In the genomic region with DNA sequence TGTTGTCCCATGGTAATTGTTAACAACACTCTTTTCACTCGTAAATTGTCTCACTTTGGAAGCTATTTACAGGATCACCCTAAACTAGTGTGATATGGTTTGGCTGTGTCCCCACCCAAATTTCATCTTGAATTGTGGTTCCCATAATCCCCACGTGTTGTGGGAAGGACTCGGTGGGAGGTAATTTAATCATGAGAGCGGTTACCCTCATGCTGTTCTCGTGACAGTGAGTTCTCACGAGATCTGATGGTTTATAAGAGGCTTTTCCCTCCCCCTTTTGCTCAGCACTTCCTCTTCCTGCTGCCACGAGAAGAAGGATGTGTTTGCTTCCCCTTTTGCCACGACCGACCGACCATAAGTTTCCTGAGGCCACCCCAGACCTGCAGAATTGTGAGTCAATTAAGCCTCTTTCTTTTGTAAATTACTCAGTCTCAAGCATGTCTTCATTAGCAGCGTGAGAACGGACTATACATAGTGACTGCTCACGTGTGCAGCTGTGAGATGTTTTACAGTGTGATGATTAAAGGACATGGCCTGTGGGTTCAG, we compare ENCODE assay signal across 11 cellular contexts. TPM values are rescaled to one million over a fixed set of nuclear protein-coding genes. Genes with fewer than 3 reads are reported as not detected.
DNase-seq lines count a peak whose midpoint lies in the region; ATAC-seq, FAIRE-seq and TF ChIP-seq lines count a peak whose summit lies in the region.
"Had no signal": no experiment of that assay in that cellular context is flagged by ENCODE, and none has a peak within 500 bp of the region (broad histone marks: within the 10 kb centered on the region; RNA-seq: fewer than 3 reads in every experiment).

No MANE protein-coding gene starts in this region.

- H2AFZ ChIP-seq in DND-41 (ENCODE audit: low read depth, low read length) = 0 out of 2 replicates have a peak overlapping the region, but pooled peaks have one; percentile 16

- no peaks in the 10 kb centered on the region for H3K9me3 Mint-ChIP-seq in activated CD8-positive, alpha-beta T cell treated with anti-CD3 and anti-CD28 coated beads, Interleukin-2, amount 10 ng/mL, durations not matched to agents 7 days and 5 days (ENCODE audit: insufficient read depth)

- H3K79me2 ChIP-seq in DND-41 (ENCODE audit: insufficient read depth, low read length) = no peaks in the 10 kb centered on the region

- TF ChIP-seq EP300 in tibial nerve (IDR thresholded peaks at IDR 0.05) = no peak

- H3K4me1 ChIP-seq in DND-41 (ENCODE audit: insufficient read depth, low read length) (0 out of 2 replicates have a peak, but pooled peaks cover 2% of the 10 kb centered on the region), liver (ENCODE audit: control insufficient read depth in 4 of 4, insufficient read depth in 4 of 4, low read length in 3 of 4) (no peaks in the 10 kb centered on the region), small intestine (ENCODE audit: control insufficient read depth in 2 of 2, insufficient read depth in 1 of 2, low read depth in 1 of 2, low read length in 1 of 2) (no peaks in the 10 kb centered on the region), tibial nerve (no peaks in the 10 kb centered on the region)

- H3K4me1 Mint-ChIP-seq in activated CD8-positive, alpha-beta T cell treated with anti-CD3 and anti-CD28 coated beads, Interleukin-2, amount 10 ng/mL, durations not matched to agents 7 days and 5 days (ENCODE audit: low read depth) = peaks cover 8% of the 10 kb centered on the region

- peak overlapping the region; percentile 70 for H3K27ac Mint-ChIP-seq in activated CD8-positive, alpha-beta T cell treated with anti-CD3 and anti-CD28 coated beads, Interleukin-2, amount 10 ng/mL, durations not matched to agents 7 days and 5 days

- peak overlapping the region; percentile 51 for H3K4me3 Mint-ChIP-seq in activated CD8-positive, alpha-beta T cell treated with anti-CD3 and anti-CD28 coated beads, Interleukin-2, amount 10 ng/mL, durations not matched to agents 7 days and 5 days

- H3K36me3 ChIP-seq in DND-41 (ENCODE audit: insufficient read depth, low read length) (no peaks in the 10 kb centered on the region), liver (ENCODE audit: control insufficient read depth in 4 of 4, insufficient read depth in 3 of 4, low read depth in 1 of 4, low read length in 3 of 4) (no peaks in the 10 kb centered on the region), small intestine (ENCODE audit: control insufficient read depth in 2 of 2, insufficient read depth in 2 of 2, low read length in 2 of 2) (no peaks in the 10 kb centered on the region), tibial nerve (no peaks in the 10 kb centered on the region)

- no peak overlapping the region for H3K27ac ChIP-seq in DND-41 (ENCODE audit: low read length)
- H3K27ac ChIP-seq in liver (ENCODE audit: low read depth in 1 of 2, low read length in 2 of 2) = no peak overlapping the region
- no peak overlapping the region for H3K27ac ChIP-seq in small intestine (ENCODE audit: low read depth in 1 of 2, low read length in 1 of 2)
- H3K27ac ChIP-seq in tibial nerve = no peak overlapping the region

- DNase-seq in DND-41 (no peak), KBM-7 (peak; percentile 97), small intestine (no peak), DMS153 treated with DMSO at 0.1 percent for 48 hours (lab: John Stamatoyannopoulos, UW; ENCODE audit: unreplicated experiment) (no peak), tibial nerve (ENCODE audit: low spot score in 2 of 2) (no peak)
- DNase-seq in activated CD8-positive, alpha-beta T cell treated with anti-CD3 and anti-CD28 coated beads, Interleukin-2, amount 10 ng/mL, durations not matched to agents 7 days and 5 days = no peak
- DNase-seq: head of caudate nucleus, NCI-H2227 treated with DMSO at 0.1 percent for 48 hours had no signal

- no peaks in the 10 kb centered on the region for H4K20me1 ChIP-seq in DND-41 (ENCODE audit: insufficient read depth, low read length)

- H3K4me2 ChIP-seq in DND-41 (ENCODE audit: insufficient read depth, low read length) = no peak overlapping the region
- H3K4me2 ChIP-seq: smooth muscle cell had no signal

- no peak for TF ChIP-seq POLR2A in tibial nerve (IDR thresholded peaks at IDR 0.05)

- H3K36me3 Mint-ChIP-seq in activated CD8-positive, alpha-beta T cell treated with anti-CD3 and anti-CD28 coated beads, Interleukin-2, amount 10 ng/mL, durations not matched to agents 7 days and 5 days (ENCODE audit: low read depth) = peaks cover 10% of the 10 kb centered on the region

- no peak for ATAC-seq in DND-41 (ENCODE audit: insufficient read depth, low read depth)
- no peak for ATAC-seq in activated CD8-positive, alpha-beta T cell treated with anti-CD3 and anti-CD28 coated beads, Interleukin-2, amount 10 ng/mL, durations not matched to agents 7 days and 5 days
- no peak for ATAC-seq in GM19397 (IDR thresholded peaks at IDR 0.05; ENCODE audit: unreplicated experiment)

- no peak for TF ChIP-seq RAD21 in liver (IDR thresholded peaks at IDR 0.05)

- in situ Hi-C loops in KBM-7 (cut with MboI; ENCODE audit: low pct_unique_long_range_greater_than_20kb, low sequenced_read_pairs) = no loop called here

- no peak overlapping the region for H3K9ac ChIP-seq in DND-41 (ENCODE audit: low read depth, low read length)
- H3K9ac ChIP-seq in liver (ENCODE audit: low read depth in 1 of 2, low read length in 2 of 2) = no peak overlapping the region

- FAIRE-seq in small intestine (lab: Jason Lieb, UNC) = no peak

- 52% methylated on average over 13 of the region's 13 CpGs for WGBS in liver
- 44 to 62% (median 55%) methylated on average over 13 of the region's 13 CpGs for WGBS in small intestine, 3 donors
- WGBS in tibial nerve, 2 donors = 43 to 49% methylated on average over 13 of the region's 13 CpGs

- H3K4me3 ChIP-seq in DND-41 (ENCODE audit: low read depth in 1 of 2, low read length in 2 of 2) = no peak overlapping the region
- no peak overlapping the region for H3K4me3 ChIP-seq in liver (ENCODE audit: low read depth in 1 of 3, low read length in 3 of 3)
- no peak overlapping the region for H3K4me3 ChIP-seq in small intestine (ENCODE audit: low read depth in 1 of 2, low read length in 2 of 2)
- no peak overlapping the region for H3K4me3 ChIP-seq in tibial nerve
- H3K4me3 ChIP-seq: smooth muscle cell had no signal

- H3K9me3 ChIP-seq in DND-41 (ENCODE audit: insufficient read depth, low read length, severe bottlenecking) = no peaks in the 10 kb centered on the region
- H3K9me3 ChIP-seq in liver (ENCODE audit: control insufficient read depth in 4 of 4, low read length in 3 of 4) = no peaks in the 10 kb centered on the region
- H3K9me3 ChIP-seq in small intestine (ENCODE audit: control insufficient read depth, low read depth) = no peaks in the 10 kb centered on the region
- H3K9me3 ChIP-seq in tibial nerve = no peaks in the 10 kb centered on the region

- TF ChIP-seq CTCF in DND-41 (IDR thresholded peaks at IDR 0.05; ENCODE audit: borderline replicate concordance, extremely low read depth, low read length, poor library complexity, severe bottlenecking) = no peak
- no peak for TF ChIP-seq CTCF in liver (IDR thresholded peaks at IDR 0.05; ENCODE audit: low read depth, low read length, missing input control)
- no peak for TF ChIP-seq CTCF in tibial nerve (IDR thresholded peaks at IDR 0.05)

- POLR2A ChIA-PET in activated CD8-positive, alpha-beta T cell treated with anti-CD3 and anti-CD28 coated beads, Interleukin-2, amount 10 ng/mL, durations not matched to agents 7 days and 5 days (lab: Charles Lee) = no interaction called here

- peaks cover 7% of the 10 kb centered on the region for H3K27me3 ChIP-seq in DND-41 (ENCODE audit: insufficient read depth, low read length, poor library complexity)
- no peaks in the 10 kb centered on the region for H3K27me3 ChIP-seq in liver (ENCODE audit: control insufficient read depth in 4 of 4, insufficient read depth in 4 of 4, low read length in 3 of 4)
- H3K27me3 ChIP-seq in small intestine (ENCODE audit: control insufficient read depth in 2 of 2, insufficient read depth in 2 of 2, low read length in 2 of 2) = no peaks in the 10 kb centered on the region
- no peaks in the 10 kb centered on the region for H3K27me3 ChIP-seq in tibial nerve

- H3K27me3 Mint-ChIP-seq in activated CD8-positive, alpha-beta T cell treated with anti-CD3 and anti-CD28 coated beads, Interleukin-2, amount 10 ng/mL, durations not matched to agents 7 days and 5 days (ENCODE audit: low read depth) = no peaks in the 10 kb centered on the region

- CTCF ChIA-PET in activated CD8-positive, alpha-beta T cell treated with anti-CD3 and anti-CD28 coated beads, Interleukin-2, amount 10 ng/mL, durations not matched to agents 7 days and 5 days (lab: Charles Lee) = no interaction called here

TF ChIP-seq in liver, 16 proteins besides CTCF, POLR2A, EP300 and RAD21:
- no peak for TF ChIP-seq FOXA1 (IDR thresholded peaks at IDR 0.05)
- TF ChIP-seq ZBTB33 (IDR thresholded peaks at IDR 0.05) = peak; percentile 61

RNA-seq across cellular contexts. Expression of gene DNAH3, which starts 34.4 kb away (rescaled TPM):
- total RNA-seq in activated CD8-positive, alpha-beta T cell treated with anti-CD3 and anti-CD28 coated beads, Interleukin-2, amount 10 ng/mL, durations not matched to agents 7 days and 5 days = not detected
- total RNA-seq in liver (not detected), tibial nerve (not detected)
- polyA plus RNA-seq in liver (not detected), small intestine (under 1 TPM in 2 of 3 donors, not detected in 1; 0.52 to 0.67 TPM)
- total RNA-seq: smooth muscle cell had no signal
- polyA plus RNA-seq: smooth muscle cell had no signal

RNA-seq across cellular contexts. Expression of gene LDAF1, which starts 42.3 kb away (rescaled TPM):
- total RNA-seq in activated CD8-positive, alpha-beta T cell treated with anti-CD3 and anti-CD28 coated beads, Interleukin-2, amount 10 ng/mL, durations not matched to agents 7 days and 5 days = 10 to 100 TPM in 1 of 2 experiments, 1 to 10 TPM in 1; 8.5 to 12.8 TPM
- 1 to 10 TPM; 1.8 to 2.4 TPM for total RNA-seq in liver
- polyA plus RNA-seq in liver = 1 to 10 TPM; 1.2 to 1.6 TPM
- polyA plus RNA-seq in small intestine = 10 to 100 TPM in 1 of 3 donors, 1 to 10 TPM in 2; 5.7 to 17.5 (median 9.2) TPM
- total RNA-seq in tibial nerve = 10 to 100 TPM; 24.3 to 57.0 (median 39.3) TPM
